15 cellular contexts compared by ENCODE assay signal in the genomic region with DNA sequence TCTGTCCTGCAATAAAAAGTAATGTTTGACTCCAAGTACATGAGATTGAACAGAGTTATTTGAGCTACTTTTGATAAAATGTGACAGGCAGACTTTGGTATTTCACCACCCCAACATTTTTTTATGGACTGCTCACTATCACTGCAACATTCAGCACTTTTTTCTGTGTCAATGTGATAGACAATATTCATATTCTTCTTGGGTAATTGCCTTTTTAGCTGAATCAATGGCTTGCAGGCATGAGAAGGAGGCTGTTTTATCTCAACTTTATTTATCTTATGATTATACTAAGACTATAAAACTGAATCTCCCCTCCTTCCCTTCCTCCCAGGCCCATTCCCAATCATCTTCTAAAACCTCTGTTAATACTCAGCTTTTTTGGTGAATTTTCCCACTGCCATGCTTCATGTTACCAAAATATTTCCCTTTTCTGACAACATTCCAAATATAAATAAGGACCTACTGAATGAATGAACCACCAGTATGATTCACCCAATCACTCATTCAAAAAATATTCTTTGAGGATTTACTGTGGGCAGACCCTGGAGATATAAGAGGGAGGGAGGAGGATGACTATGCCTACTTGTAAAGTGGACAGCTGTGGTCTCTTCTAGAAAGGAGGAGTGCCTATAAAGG.
DNase-seq lines count a peak whose midpoint lies in the region; ATAC-seq, FAIRE-seq and TF ChIP-seq lines count a peak whose summit lies in the region.
"Had no signal": no experiment of that assay in that cellular context is flagged by ENCODE, and none has a peak within 500 bp of the region (broad histone marks: within the 10 kb centered on the region; RNA-seq: fewer than 3 reads in every experiment).

No MANE protein-coding gene starts in this region.

- ATAC-seq in GM18517 (IDR thresholded peaks at IDR 0.05; ENCODE audit: unreplicated experiment) = no peak
- ATAC-seq: activated CD4-positive, CD25-positive, alpha-beta regulatory T cell treated with anti-CD3 and anti-CD28 coated beads, Interleukin-2, amount 50 U/mL, for 24 hours; heart left ventricle; mucosa of descending colon; pancreas had no signal

- no peak overlapping the region for H3K9ac ChIP-seq in adipocyte (ENCODE audit: low read length)

- no peaks in the 10 kb centered on the region for H3K36me3 ChIP-seq in adipocyte (ENCODE audit: control insufficient read depth, insufficient read depth, low read length, severe bottlenecking)
- H3K36me3 ChIP-seq: heart left ventricle, pancreas, Peyer's patch had no signal

- H3K4me1 ChIP-seq in adipocyte (ENCODE audit: control insufficient read depth, insufficient read depth, low read length) = peaks cover 22% of the 10 kb centered on the region
- H3K4me1 ChIP-seq: pancreas, Peyer's patch had no signal

- no peaks in the 10 kb centered on the region for H3K27me3 ChIP-seq in adipocyte (replicated peaks; ENCODE audit: control insufficient read depth, insufficient read depth, low read length)
- H3K27me3 ChIP-seq: heart left ventricle, pancreas, Peyer's patch had no signal

- H3K9me3 Mint-ChIP-seq in HFFc6 = no peaks in the 10 kb centered on the region

- peak overlapping the region; percentile 45 for H3K27ac Mint-ChIP-seq in HFFc6

- no peaks in the 10 kb centered on the region for H3K36me3 Mint-ChIP-seq in HFFc6 (ENCODE audit: low read depth)

- DNase-seq in HFFc6 (peak; percentile 58), adipocyte (ENCODE audit: low read depth) (peak; percentile 47), fibroblast of villous mesenchyme (ENCODE audit: low read depth) (peak; percentile 90), urothelium cell line (ENCODE audit: low spot score) (peak; percentile 28), coronary artery (ENCODE audit: low spot score) (no peak), NCI-H526 treated with DMSO at 0.1 percent for 48 hours (lab: John Stamatoyannopoulos, UW) (no peak)
- DNase-seq: GF-D8, heart left ventricle, MM.1S, mucosa of descending colon, NCI-H2081, pancreas, Peyer's patch had no signal

- FAIRE-seq in urothelium cell line (lab: Jason Lieb, UNC) = no peak
- FAIRE-seq: pancreas had no signal

- H3K9me3 ChIP-seq in adipocyte (ENCODE audit: control insufficient read depth, low read length) = no peaks in the 10 kb centered on the region
- H3K9me3 ChIP-seq: heart left ventricle, mucosa of descending colon, pancreas, Peyer's patch had no signal

- TF ChIP-seq CTCF in HFFc6 (IDR thresholded peaks at IDR 0.05) (no peak), fibroblast of villous mesenchyme (IDR thresholded peaks at IDR 0.05; ENCODE audit: insufficient read depth, low read depth, low read length) (no peak), coronary artery (IDR thresholded peaks at IDR 0.05) (no peak)

- H3K27me3 Mint-ChIP-seq in HFFc6 (ENCODE audit: insufficient read depth) = peaks cover 1% of the 10 kb centered on the region; the same call in 1 of the 2 replicates

- no peak overlapping the region; the same call in 1 of the 2 replicates for H3K4me3 Mint-ChIP-seq in HFFc6

- H3K4me3 ChIP-seq in adipocyte (ENCODE audit: low read length) = no peak overlapping the region
- no peak overlapping the region for H3K4me3 ChIP-seq in fibroblast of villous mesenchyme (ENCODE audit: low read depth, low read length)
- H3K4me3 ChIP-seq in coronary artery = no peak overlapping the region
- H3K4me3 ChIP-seq: heart left ventricle, mucosa of descending colon, pancreas, Peyer's patch had no signal

- no peak overlapping the region for H3K27ac ChIP-seq in coronary artery
- H3K27ac ChIP-seq: heart left ventricle, pancreas, Peyer's patch had no signal

- peaks cover 34% of the 10 kb centered on the region for H3K4me1 Mint-ChIP-seq in HFFc6 (ENCODE audit: low read depth)

Comparison
In these comparisons a context has a peak if more than half of its experiments do, and no peak if none do; other contexts are left out.
1. DNase-seq: peak in HFFc6 (single experiment), adipocyte (single experiment), fibroblast of villous mesenchyme (single experiment) and urothelium cell line (single experiment); none in coronary artery (single experiment) and NCI-H526 treated with DMSO at 0.1 percent for 48 hours (single experiment).